In genomic region chr19:18897108-18898029, GRCh38 we compare ENCODE assay signal across 1 cellular context.
TF ChIP-seq lines count a peak whose summit lies in the region.

No MANE protein-coding gene starts in this region.

TF ChIP-seq in HepG2, 621 proteins besides CTCF, POLR2A, EP300 and RAD21:
- TF ChIP-seq ZNF121 (CRISPR knock-in tag; IDR thresholded peaks at IDR 0.05), result peak; percentile 81
- TF ChIP-seq SKIL (CRISPR knock-in tag; IDR thresholded peaks at IDR 0.05; ENCODE audit: borderline replicate concordance), result 0 out of 2 replicates have a peak, but pooled peaks have one; percentile 4
- 0 out of 2 replicates have a peak, but pooled peaks have one; percentile 24 for TF ChIP-seq ZNF280D (CRISPR knock-in tag; IDR thresholded peaks at IDR 0.05)
- peak; percentile 72 for TF ChIP-seq ZMYM3 (CRISPR knock-in tag; IDR thresholded peaks at IDR 0.05)
- no peak for TF ChIP-seq NCOR1 (IDR thresholded peaks at IDR 0.05; ENCODE audit: borderline replicate concordance, low read length)
- no peak for TF ChIP-seq BRD4 (CRISPR knock-in tag; IDR thresholded peaks at IDR 0.05)
- TF ChIP-seq MAX (IDR thresholded peaks at IDR 0.05), result 0 out of 2 replicates have a peak, but pooled peaks have one; percentile 9
